In genomic region chr10:70255329-70256299, GRCh38 we compare ENCODE assay signal across 9 cellular contexts.
DNase-seq lines count a peak whose midpoint lies in the region; ATAC-seq and TF ChIP-seq lines count a peak whose summit lies in the region.
"Had no signal": no experiment of that assay in that cellular context is flagged by ENCODE, and none has a peak within 500 bp of the region (broad histone marks: within the 10 kb centered on the region; RNA-seq: fewer than 3 reads in every experiment).

No MANE protein-coding gene starts in this region.

- H3K27ac ChIP-seq in effector memory CD4-positive, alpha-beta T cell (ENCODE audit: insufficient read depth, low read length, poor library complexity, severe bottlenecking) = no peak overlapping the region
- H3K27ac ChIP-seq: VCaP had no signal

- DNase-seq in GM10266 (ENCODE audit: extremely low spot score) = no peak
- peak; percentile 97 for DNase-seq in SW480 (ENCODE audit: low spot score)
- no peak for DNase-seq in effector memory CD4-positive, alpha-beta T cell
- DNase-seq in pons (ENCODE audit: low spot score) = peak; percentile 77
- no peak for DNase-seq in GF-D8 (lab: John Stamatoyannopoulos, UW)
- no peak for DNase-seq in inferior parietal cortex (ENCODE audit: extremely low spot score)
- no peak for DNase-seq in effector CD4-positive, alpha-beta T cell

- H3K4me3 ChIP-seq in effector memory CD4-positive, alpha-beta T cell (ENCODE audit: insufficient read depth, low read depth, low read length, poor library complexity, severe bottlenecking) = peak overlapping the region; percentile 35

- peaks cover 5% of the 10 kb centered on the region for H3K4me1 ChIP-seq in effector memory CD4-positive, alpha-beta T cell (ENCODE audit: control insufficient read depth, insufficient read depth, low read length, poor library complexity, severe bottlenecking)

- peak; percentile 16 for TF ChIP-seq CTCF in GM10266 (IDR thresholded peaks at IDR 0.05; ENCODE audit: control insufficient read depth, insufficient read depth, low read depth, missing control alignments)

- no peak for ATAC-seq in GM19324 (IDR thresholded peaks at IDR 0.05; ENCODE audit: low FRiP score, unreplicated experiment)

- peaks cover 11% of the 10 kb centered on the region for H3K27me3 ChIP-seq in effector memory CD4-positive, alpha-beta T cell (replicated peaks; ENCODE audit: control insufficient read depth, insufficient read depth, low read length, poor library complexity, severe bottlenecking)

- no peaks in the 10 kb centered on the region for H3K9me3 ChIP-seq in effector memory CD4-positive, alpha-beta T cell (ENCODE audit: control insufficient read depth, low read length)

- H3K36me3 ChIP-seq in effector memory CD4-positive, alpha-beta T cell (ENCODE audit: control insufficient read depth, insufficient read depth, low read length) = no peaks in the 10 kb centered on the region

Comparison
In these comparisons a context has a peak if more than half of its experiments do, and no peak if none do; other contexts are left out.
1. DNase-seq: peak in SW480 (single experiment) and pons (single experiment); none in GM10266 (single experiment), effector memory CD4-positive, alpha-beta T cell (0 of 3), GF-D8 (single experiment), inferior parietal cortex (single experiment) and effector CD4-positive, alpha-beta T cell (single experiment).